ENCODE assay signal across 1 cellular context in genomic region chr1:58975888-58976287, GRCh38.
A peak's percentile ranks its signal among the peaks of the same experiment; 100 is the strongest.
TF ChIP-seq lines count a peak whose summit lies in the region.

No MANE protein-coding gene starts in this region.

TF ChIP-seq in K562, 482 proteins besides CTCF, POLR2A, EP300 and RAD21 (continued from another document and continues in another):
- TF ChIP-seq, protein P1, sequence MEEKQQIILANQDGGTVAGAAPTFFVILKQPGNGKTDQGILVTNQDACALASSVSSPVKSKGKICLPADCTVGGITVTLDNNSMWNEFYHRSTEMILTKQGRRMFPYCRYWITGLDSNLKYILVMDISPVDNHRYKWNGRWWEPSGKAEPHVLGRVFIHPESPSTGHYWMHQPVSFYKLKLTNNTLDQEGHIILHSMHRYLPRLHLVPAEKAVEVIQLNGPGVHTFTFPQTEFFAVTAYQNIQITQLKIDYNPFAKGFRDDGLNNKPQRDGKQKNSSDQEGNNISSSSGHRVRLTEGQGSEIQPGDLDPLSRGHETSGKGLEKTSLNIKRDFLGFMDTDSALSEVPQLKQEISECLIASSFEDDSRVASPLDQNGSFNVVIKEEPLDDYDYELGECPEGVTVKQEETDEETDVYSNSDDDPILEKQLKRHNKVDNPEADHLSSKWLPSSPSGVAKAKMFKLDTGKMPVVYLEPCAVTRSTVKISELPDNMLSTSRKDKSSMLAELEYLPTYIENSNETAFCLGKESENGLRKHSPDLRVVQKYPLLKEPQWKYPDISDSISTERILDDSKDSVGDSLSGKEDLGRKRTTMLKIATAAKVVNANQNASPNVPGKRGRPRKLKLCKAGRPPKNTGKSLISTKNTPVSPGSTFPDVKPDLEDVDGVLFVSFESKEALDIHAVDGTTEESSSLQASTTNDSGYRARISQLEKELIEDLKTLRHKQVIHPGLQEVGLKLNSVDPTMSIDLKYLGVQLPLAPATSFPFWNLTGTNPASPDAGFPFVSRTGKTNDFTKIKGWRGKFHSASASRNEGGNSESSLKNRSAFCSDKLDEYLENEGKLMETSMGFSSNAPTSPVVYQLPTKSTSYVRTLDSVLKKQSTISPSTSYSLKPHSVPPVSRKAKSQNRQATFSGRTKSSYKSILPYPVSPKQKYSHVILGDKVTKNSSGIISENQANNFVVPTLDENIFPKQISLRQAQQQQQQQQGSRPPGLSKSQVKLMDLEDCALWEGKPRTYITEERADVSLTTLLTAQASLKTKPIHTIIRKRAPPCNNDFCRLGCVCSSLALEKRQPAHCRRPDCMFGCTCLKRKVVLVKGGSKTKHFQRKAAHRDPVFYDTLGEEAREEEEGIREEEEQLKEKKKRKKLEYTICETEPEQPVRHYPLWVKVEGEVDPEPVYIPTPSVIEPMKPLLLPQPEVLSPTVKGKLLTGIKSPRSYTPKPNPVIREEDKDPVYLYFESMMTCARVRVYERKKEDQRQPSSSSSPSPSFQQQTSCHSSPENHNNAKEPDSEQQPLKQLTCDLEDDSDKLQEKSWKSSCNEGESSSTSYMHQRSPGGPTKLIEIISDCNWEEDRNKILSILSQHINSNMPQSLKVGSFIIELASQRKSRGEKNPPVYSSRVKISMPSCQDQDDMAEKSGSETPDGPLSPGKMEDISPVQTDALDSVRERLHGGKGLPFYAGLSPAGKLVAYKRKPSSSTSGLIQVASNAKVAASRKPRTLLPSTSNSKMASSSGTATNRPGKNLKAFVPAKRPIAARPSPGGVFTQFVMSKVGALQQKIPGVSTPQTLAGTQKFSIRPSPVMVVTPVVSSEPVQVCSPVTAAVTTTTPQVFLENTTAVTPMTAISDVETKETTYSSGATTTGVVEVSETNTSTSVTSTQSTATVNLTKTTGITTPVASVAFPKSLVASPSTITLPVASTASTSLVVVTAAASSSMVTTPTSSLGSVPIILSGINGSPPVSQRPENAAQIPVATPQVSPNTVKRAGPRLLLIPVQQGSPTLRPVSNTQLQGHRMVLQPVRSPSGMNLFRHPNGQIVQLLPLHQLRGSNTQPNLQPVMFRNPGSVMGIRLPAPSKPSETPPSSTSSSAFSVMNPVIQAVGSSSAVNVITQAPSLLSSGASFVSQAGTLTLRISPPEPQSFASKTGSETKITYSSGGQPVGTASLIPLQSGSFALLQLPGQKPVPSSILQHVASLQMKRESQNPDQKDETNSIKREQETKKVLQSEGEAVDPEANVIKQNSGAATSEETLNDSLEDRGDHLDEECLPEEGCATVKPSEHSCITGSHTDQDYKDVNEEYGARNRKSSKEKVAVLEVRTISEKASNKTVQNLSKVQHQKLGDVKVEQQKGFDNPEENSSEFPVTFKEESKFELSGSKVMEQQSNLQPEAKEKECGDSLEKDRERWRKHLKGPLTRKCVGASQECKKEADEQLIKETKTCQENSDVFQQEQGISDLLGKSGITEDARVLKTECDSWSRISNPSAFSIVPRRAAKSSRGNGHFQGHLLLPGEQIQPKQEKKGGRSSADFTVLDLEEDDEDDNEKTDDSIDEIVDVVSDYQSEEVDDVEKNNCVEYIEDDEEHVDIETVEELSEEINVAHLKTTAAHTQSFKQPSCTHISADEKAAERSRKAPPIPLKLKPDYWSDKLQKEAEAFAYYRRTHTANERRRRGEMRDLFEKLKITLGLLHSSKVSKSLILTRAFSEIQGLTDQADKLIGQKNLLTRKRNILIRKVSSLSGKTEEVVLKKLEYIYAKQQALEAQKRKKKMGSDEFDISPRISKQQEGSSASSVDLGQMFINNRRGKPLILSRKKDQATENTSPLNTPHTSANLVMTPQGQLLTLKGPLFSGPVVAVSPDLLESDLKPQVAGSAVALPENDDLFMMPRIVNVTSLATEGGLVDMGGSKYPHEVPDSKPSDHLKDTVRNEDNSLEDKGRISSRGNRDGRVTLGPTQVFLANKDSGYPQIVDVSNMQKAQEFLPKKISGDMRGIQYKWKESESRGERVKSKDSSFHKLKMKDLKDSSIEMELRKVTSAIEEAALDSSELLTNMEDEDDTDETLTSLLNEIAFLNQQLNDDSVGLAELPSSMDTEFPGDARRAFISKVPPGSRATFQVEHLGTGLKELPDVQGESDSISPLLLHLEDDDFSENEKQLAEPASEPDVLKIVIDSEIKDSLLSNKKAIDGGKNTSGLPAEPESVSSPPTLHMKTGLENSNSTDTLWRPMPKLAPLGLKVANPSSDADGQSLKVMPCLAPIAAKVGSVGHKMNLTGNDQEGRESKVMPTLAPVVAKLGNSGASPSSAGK (IDR thresholded peaks at IDR 0.05) = peak; percentile 80
- TF ChIP-seq CEBPG (CRISPR knock-in tag; IDR thresholded peaks at IDR 0.05) (no peak), CEBPG (tag; conservative IDR thresholded peaks at IDR 0.05 in 1 of 2, IDR thresholded peaks at IDR 0.05 in 1 of 2) (0 out of 4 replicates have a peak, but pooled peaks of 1 of the 2 experiments have one; percentile 35), MEIS2 (IDR thresholded peaks at IDR 0.05; ENCODE audit: partially characterized antibody) (peak; percentile 25), CBFA2T3 (IDR thresholded peaks at IDR 0.05) (peak; percentile 81), MXI1 (IDR thresholded peaks at IDR 0.05; ENCODE audit: low read depth, low read length) (no peak), COPS2 (conservative IDR thresholded peaks at IDR 0.05) (no peak), HIVEP1 (CRISPR knock-in tag; IDR thresholded peaks at IDR 0.05) (no peak), ZNF644 (tag; IDR thresholded peaks at IDR 0.05; ENCODE audit: low read depth) (no peak), SRSF3 (IDR thresholded peaks at IDR 0.05; ENCODE audit: insufficient read depth, low read length) (no peak), EGR1 (conservative IDR thresholded peaks at IDR 0.05) (peak; percentile 47; the same call in 1 of the 2 replicates), ZFPM2 (CRISPR knock-in tag; IDR thresholded peaks at IDR 0.05) (no peak), MBD2 (IDR thresholded peaks at IDR 0.05; ENCODE audit: borderline replicate concordance, low read depth) (no peak), ESRRB (CRISPR knock-in tag; IDR thresholded peaks at IDR 0.05; ENCODE audit: borderline replicate concordance) (no peak), ARHGAP35 (IDR thresholded peaks at IDR 0.05; ENCODE audit: partially characterized antibody) (no peak), RBBP5 (IDR thresholded peaks at IDR 0.05; ENCODE audit: borderline replicate concordance, insufficient read depth, low read length, poor library complexity, severe bottlenecking) (no peak), DEAF1 (CRISPR knock-in tag; IDR thresholded peaks at IDR 0.05) (no peak), CAMTA2 (CRISPR knock-in tag; conservative IDR thresholded peaks at IDR 0.05) (no peak), HOXB6 (CRISPR knock-in tag; IDR thresholded peaks at IDR 0.05; ENCODE audit: borderline replicate concordance) (no peak), ZNF12 (CRISPR knock-in tag; IDR thresholded peaks at IDR 0.05) (no peak), NRF1 (conservative IDR thresholded peaks at IDR 0.05 in 1 of 2, IDR thresholded peaks at IDR 0.05 in 1 of 2) (no peak), ZNF695 (CRISPR knock-in tag; IDR thresholded peaks at IDR 0.05) (no peak), NFYB (IDR thresholded peaks at IDR 0.05; ENCODE audit: extremely low read depth, insufficient read length) (no peak), CEBPZ (IDR thresholded peaks at IDR 0.05; ENCODE audit: borderline replicate concordance, low read depth, low read length) (no peak), SMC3 (conservative IDR thresholded peaks at IDR 0.05; ENCODE audit: insufficient read depth, low read depth, low read length) (no peak), ZNF217 (CRISPR knock-in tag; IDR thresholded peaks at IDR 0.05) (no peak), ZNF586 (CRISPR knock-in tag; conservative IDR thresholded peaks at IDR 0.05) (no peak), FOXK2 (conservative IDR thresholded peaks at IDR 0.05 in 1 of 2, IDR thresholded peaks at IDR 0.05 in 1 of 2; ENCODE audit: low read depth in 2 of 2) (peak; percentile 74 to 81), FOXJ2 (tag; IDR thresholded peaks at IDR 0.05) (0 out of 2 replicates have a peak, but pooled peaks have one; percentile 44), KDM5B (IDR thresholded peaks at IDR 0.05; ENCODE audit: insufficient replicate concordance, low read depth, low read length) (no peak), ZNF639 (CRISPR knock-in tag; conservative IDR thresholded peaks at IDR 0.05 in 1 of 2, IDR thresholded peaks at IDR 0.05 in 1 of 2) (0 out of 4 replicates have a peak, but pooled peaks of 1 of the 2 experiments have one; percentile 35), HDAC2 (IDR thresholded peaks at IDR 0.05) (no peak), ZNF174 (CRISPR knock-in tag; IDR thresholded peaks at IDR 0.05) (no peak), KAT8 (IDR thresholded peaks at IDR 0.05; ENCODE audit: low read depth) (no peak), HEY1 (CRISPR knock-in tag; IDR thresholded peaks at IDR 0.05; ENCODE audit: borderline replicate concordance) (no peak), POLR3G (IDR thresholded peaks at IDR 0.05; ENCODE audit: extremely low read depth, insufficient read length, insufficient replicate concordance) (no peak)
- TF ChIP-seq, protein P2, sequence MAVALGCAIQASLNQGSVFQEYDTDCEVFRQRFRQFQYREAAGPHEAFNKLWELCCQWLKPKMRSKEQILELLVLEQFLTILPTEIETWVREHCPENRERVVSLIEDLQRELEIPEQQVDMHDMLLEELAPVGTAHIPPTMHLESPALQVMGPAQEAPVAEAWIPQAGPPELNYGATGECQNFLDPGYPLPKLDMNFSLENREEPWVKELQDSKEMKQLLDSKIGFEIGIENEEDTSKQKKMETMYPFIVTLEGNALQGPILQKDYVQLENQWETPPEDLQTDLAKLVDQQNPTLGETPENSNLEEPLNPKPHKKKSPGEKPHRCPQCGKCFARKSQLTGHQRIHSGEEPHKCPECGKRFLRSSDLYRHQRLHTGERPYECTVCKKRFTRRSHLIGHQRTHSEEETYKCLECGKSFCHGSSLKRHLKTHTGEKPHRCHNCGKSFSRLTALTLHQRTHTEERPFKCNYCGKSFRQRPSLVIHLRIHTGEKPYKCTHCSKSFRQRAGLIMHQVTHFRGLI (CRISPR knock-in tag; IDR thresholded peaks at IDR 0.05) = no peak
- TF ChIP-seq, protein P3, sequence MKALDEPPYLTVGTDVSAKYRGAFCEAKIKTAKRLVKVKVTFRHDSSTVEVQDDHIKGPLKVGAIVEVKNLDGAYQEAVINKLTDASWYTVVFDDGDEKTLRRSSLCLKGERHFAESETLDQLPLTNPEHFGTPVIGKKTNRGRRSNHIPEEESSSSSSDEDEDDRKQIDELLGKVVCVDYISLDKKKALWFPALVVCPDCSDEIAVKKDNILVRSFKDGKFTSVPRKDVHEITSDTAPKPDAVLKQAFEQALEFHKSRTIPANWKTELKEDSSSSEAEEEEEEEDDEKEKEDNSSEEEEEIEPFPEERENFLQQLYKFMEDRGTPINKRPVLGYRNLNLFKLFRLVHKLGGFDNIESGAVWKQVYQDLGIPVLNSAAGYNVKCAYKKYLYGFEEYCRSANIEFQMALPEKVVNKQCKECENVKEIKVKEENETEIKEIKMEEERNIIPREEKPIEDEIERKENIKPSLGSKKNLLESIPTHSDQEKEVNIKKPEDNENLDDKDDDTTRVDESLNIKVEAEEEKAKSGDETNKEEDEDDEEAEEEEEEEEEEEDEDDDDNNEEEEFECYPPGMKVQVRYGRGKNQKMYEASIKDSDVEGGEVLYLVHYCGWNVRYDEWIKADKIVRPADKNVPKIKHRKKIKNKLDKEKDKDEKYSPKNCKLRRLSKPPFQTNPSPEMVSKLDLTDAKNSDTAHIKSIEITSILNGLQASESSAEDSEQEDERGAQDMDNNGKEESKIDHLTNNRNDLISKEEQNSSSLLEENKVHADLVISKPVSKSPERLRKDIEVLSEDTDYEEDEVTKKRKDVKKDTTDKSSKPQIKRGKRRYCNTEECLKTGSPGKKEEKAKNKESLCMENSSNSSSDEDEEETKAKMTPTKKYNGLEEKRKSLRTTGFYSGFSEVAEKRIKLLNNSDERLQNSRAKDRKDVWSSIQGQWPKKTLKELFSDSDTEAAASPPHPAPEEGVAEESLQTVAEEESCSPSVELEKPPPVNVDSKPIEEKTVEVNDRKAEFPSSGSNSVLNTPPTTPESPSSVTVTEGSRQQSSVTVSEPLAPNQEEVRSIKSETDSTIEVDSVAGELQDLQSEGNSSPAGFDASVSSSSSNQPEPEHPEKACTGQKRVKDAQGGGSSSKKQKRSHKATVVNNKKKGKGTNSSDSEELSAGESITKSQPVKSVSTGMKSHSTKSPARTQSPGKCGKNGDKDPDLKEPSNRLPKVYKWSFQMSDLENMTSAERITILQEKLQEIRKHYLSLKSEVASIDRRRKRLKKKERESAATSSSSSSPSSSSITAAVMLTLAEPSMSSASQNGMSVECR (CRISPR knock-in tag; IDR thresholded peaks at IDR 0.05) = no peak
